8 cellular contexts compared by ENCODE assay signal in the genomic region with DNA sequence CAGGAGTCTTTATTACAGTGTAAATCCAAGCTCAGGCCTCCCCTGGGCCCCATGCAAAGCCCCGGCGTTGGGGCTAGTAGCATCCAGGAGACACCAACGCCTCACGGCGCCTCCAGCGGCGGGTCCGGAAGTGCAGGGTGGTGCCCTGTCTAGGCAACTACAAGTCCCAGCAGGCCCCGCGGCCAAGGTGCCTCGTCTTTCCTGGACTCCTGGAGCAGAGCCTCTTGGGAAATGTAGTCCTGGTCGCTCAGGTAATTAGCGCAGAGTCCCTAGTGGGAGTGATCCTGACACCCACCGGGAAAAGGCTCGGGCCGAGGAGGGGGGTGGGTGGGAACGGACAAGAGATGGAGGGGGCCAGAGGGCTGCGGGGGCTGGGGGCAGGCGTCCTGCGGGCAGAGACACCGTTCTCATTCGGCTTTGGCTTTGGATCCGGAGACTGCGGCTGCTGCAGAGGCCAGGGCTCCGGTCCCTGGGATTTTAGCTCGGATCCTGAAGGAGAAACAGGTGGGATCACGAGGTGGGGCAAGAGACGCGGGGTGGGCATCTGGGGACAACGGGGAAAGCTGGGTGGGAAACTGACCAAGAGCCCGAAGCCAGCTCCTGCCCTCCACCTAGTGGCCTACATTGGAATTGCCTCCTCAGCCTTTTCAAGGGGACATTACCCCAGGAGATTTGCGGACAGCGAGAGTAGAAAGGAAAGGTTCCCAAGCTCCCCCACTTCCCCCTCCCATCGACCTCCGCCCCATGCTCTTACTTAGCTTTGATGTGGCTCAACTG. TPM values are rescaled to one million over a fixed set of nuclear protein-coding genes. Genes with fewer than 3 reads are reported as not detected.
A peak's percentile ranks its signal among the peaks of the same experiment; 100 is the strongest.
DNase-seq lines count a peak whose midpoint lies in the region; ATAC-seq and TF ChIP-seq lines count a peak whose summit lies in the region.

No MANE protein-coding gene starts in this region.

- H3K4me3 ChIP-seq in AG04449 (ENCODE audit: low read depth, low read length) (peak overlapping the region; percentile 83), mammary epithelial cell (replicated peaks in 1 of 3; ENCODE audit: insufficient read depth in 1 of 3, low read depth in 2 of 3, low read length in 3 of 3) (peak overlapping the region; percentile 40 to 61 (median 44))

- peak overlapping the region; percentile 91 to 98 (median 95) for H3K4me3 Mint-ChIP-seq in immature natural killer cell

- H3K27ac ChIP-seq in VCaP (peak overlapping the region; percentile 81), mammary epithelial cell (ENCODE audit: insufficient read depth, low read depth, low read length) (no peak overlapping the region)

- in situ Hi-C loops in mammary epithelial cell (cut with MboI; ENCODE audit: low sequenced_read_pairs in 2 of 2) = loop anchor here in 1 of 2 donors (25.0 kb wide), 1 partner anchor 298 kb away; a partner anchor contains a TSS

- H3K79me2 ChIP-seq in mammary epithelial cell (ENCODE audit: insufficient read depth, low read length) = no peaks in the 10 kb centered on the region

- DNase-seq in AG04449 (ENCODE audit: low read depth, low spot score) (no peak), NCI-H2171 treated with DMSO at 0.1 percent for 48 hours (lab: John Stamatoyannopoulos, UW) (peak; percentile 97), mammary epithelial cell (peak; percentile 88), immature natural killer cell (peak; percentile 93 to 95 (median 94)), smooth muscle cell of the brain vasculature (ENCODE audit: low read depth, low spot score) (peak; percentile 92)

- no peak overlapping the region for H3K9ac ChIP-seq in mammary epithelial cell (ENCODE audit: insufficient read depth, low read length)

- no peaks in the 10 kb centered on the region for H3K36me3 Mint-ChIP-seq in immature natural killer cell

- BruUV-seq in mammary epithelial cell (replicated peaks; lab: Mats Ljungman, UMichigan) = no TSS peak

- no peaks in the 10 kb centered on the region for H3K27me3 ChIP-seq in mammary epithelial cell (ENCODE audit: insufficient read depth, low read length)

- dilution Hi-C loops in mammary epithelial cell (cut with HindIII; ENCODE audit: low sequenced_read_pairs) = no loop called here

- H2AFZ ChIP-seq in mammary epithelial cell (ENCODE audit: low read depth, low read length) = peak overlapping the region; percentile 88

- ATAC-seq in GM18868 (IDR thresholded peaks at IDR 0.05; ENCODE audit: unreplicated experiment) (peak; percentile 96), HG03103 (IDR thresholded peaks at IDR 0.05; ENCODE audit: low read depth, unreplicated experiment) (peak; percentile 89)

- no peaks in the 10 kb centered on the region for H4K20me1 ChIP-seq in mammary epithelial cell (ENCODE audit: insufficient read depth, low read length)

- peaks cover 0 to 5% of the 10 kb centered on the region in 2 donors for H3K4me1 Mint-ChIP-seq in immature natural killer cell

- H3K4me1 ChIP-seq in mammary epithelial cell (ENCODE audit: insufficient read depth, low read length) = no peaks in the 10 kb centered on the region

- POLR2A ChIA-PET in AG04449 (lab: Yijun Ruan, JAX) = interaction anchor here (0.8 to 0.9 kb wide), 3 partner anchors 46 to 156 kb away, joined by 3 read pairs; no protein-coding TSS in a partner anchor

- WGBS in mammary epithelial cell (ENCODE audit: low coverage, missing lambda C conversion rate) = 0% methylated on average over 10 of the region's 35 CpGs

- peak overlapping the region; percentile 78 for H3K4me2 ChIP-seq in mammary epithelial cell (ENCODE audit: insufficient read depth, low read depth, low read length)

- no peaks in the 10 kb centered on the region for H3K9me3 Mint-ChIP-seq in immature natural killer cell

- intact Hi-C loops in mammary epithelial cell (cut with micrococcal nuclease) = loop anchor here (2.0 kb wide), 1 partner anchor 235 kb away; a partner anchor contains a TSS

- no peaks in the 10 kb centered on the region for H3K36me3 ChIP-seq in mammary epithelial cell (ENCODE audit: insufficient read depth, low read length)

- peaks cover 0 to 6% (median 0%) of the 10 kb centered on the region in 3 donors for H3K27me3 Mint-ChIP-seq in immature natural killer cell (ENCODE audit: low read depth in 3 of 3)

- CTCF ChIA-PET in AG04449 (lab: Yijun Ruan, JAX) = interaction anchor here (0.7 to 6.2 kb wide), 55 partner anchors 8 to 244 kb away, joined by 3 to 206 read pairs (median 5); a partner anchor contains a TSS
- CTCF ChIA-PET in mammary epithelial cell (lab: Charles Lee; ENCODE audit: low non-redundant PET) = interaction anchor here (0.5 to 1.3 kb wide), 6 partner anchors 17 to 326 kb away, joined by 3 to 8 read pairs (median 4); a partner anchor contains a TSS

- peak overlapping the region; percentile 34 to 86 (median 75) for H3K27ac Mint-ChIP-seq in immature natural killer cell

- H3K9me3 ChIP-seq in mammary epithelial cell (replicated peaks; ENCODE audit: insufficient read depth, low read length) = no peaks in the 10 kb centered on the region

- peak; percentile 93 for TF ChIP-seq CTCF in AG04449 (IDR thresholded peaks at IDR 0.05; ENCODE audit: insufficient read depth, low read length, missing control alignments)
- TF ChIP-seq CTCF in VCaP (conservative IDR thresholded peaks at IDR 0.05) = peak; percentile 93
- TF ChIP-seq CTCF in mammary epithelial cell (conservative IDR thresholded peaks at IDR 0.05 in 1 of 2, IDR thresholded peaks at IDR 0.05 in 1 of 2; ENCODE audit: extremely low read depth in 1 of 2, insufficient read depth in 1 of 2, low read depth in 1 of 2, low read length in 2 of 2) = peak; percentile 89 to 90

RNA-seq across cellular contexts. Expression of a gene that starts 11.4 kb away (rescaled TPM):
- 10 to 100 TPM; 11.0 to 16.9 TPM for total RNA-seq in mammary epithelial cell
- polyA plus RNA-seq in mammary epithelial cell = 11.5 TPM
- 11.9 TPM for polyA minus RNA-seq in mammary epithelial cell
- polyA plus RNA-seq in immature natural killer cell = under 1 TPM in 2 of 3 donors, not detected in 1; 0.48 to 0.80 TPM

RNA-seq across cellular contexts. Expression of a gene that starts 12.8 kb away (rescaled TPM):
- 1 to 10 TPM; 1.3 to 2.1 TPM for total RNA-seq in mammary epithelial cell
- polyA plus RNA-seq in mammary epithelial cell (2.3 TPM), immature natural killer cell (1 to 10 TPM; 3.9 to 5.7 (median 4.0) TPM)
- polyA minus RNA-seq in mammary epithelial cell = not detected

RNA-seq across cellular contexts. Expression of a gene that starts 17.7 kb away (rescaled TPM):
- 10 to 100 TPM in 1 of 2 donors, 1 to 10 TPM in 1; 1.8 to 49.1 TPM for total RNA-seq in mammary epithelial cell
- polyA plus RNA-seq in mammary epithelial cell (2.6 TPM), immature natural killer cell (10 to 100 TPM; 11.6 to 30.1 (median 11.6) TPM)
- 27.0 TPM for polyA minus RNA-seq in mammary epithelial cell

RNA-seq across cellular contexts. Expression of a gene that starts 21.8 kb away (rescaled TPM):
- 100 to 1,000 TPM; 160 to 201 TPM for total RNA-seq in mammary epithelial cell
- polyA plus RNA-seq in mammary epithelial cell (93.9 TPM), immature natural killer cell (100 to 1,000 TPM in 1 of 3 donors, 10 to 100 TPM in 2; 91.2 to 126 (median 93.4) TPM)
- 122 TPM for polyA minus RNA-seq in mammary epithelial cell
